Comparison of ENCODE assay signal across 8 cellular contexts in the genomic region with DNA sequence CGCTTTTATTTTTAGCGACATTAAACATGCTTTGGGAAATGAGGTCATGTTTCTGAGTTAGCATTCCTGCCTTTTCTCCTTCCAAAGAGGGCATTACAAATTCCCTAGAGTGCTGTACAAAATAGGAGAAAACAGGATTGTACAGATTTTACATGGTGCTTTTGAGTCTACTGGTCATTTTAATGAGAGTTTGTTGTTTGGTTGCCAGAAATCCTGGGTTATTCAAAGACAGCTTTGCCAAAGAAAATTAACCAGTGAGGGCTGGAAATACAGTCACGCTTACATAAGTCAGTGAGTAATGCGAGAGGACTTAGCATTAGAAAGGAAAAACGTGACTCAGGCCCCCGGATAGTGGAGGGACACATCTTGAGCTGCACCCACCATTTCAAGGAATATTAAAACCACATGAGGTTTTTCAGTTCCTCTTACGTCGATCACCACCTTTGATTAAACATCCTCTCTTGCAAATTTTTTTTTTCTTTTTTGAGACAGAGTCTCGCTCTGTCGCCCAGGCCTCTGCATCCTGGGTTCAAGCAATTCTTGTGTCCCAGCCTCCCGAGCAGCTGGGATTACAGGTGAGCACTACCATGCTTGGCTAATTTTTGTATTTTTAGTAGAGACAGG. TPM values are rescaled to one million over a fixed set of nuclear protein-coding genes. Genes with fewer than 3 reads are reported as not detected.
DNase-seq lines count a peak whose midpoint lies in the region; ATAC-seq, FAIRE-seq and TF ChIP-seq lines count a peak whose summit lies in the region.

No MANE protein-coding gene starts in this region.

- H3K27me3 ChIP-seq in effector memory CD4-positive, alpha-beta T cell (replicated peaks; ENCODE audit: control insufficient read depth, insufficient read depth, low read length, poor library complexity, severe bottlenecking) = no peaks in the 10 kb centered on the region
- H3K27me3 ChIP-seq in HepG2 (ENCODE audit: control insufficient read depth in 1 of 2, insufficient read depth in 2 of 2, low read length in 2 of 2) = peaks cover 0 to 22% of the 10 kb centered on the region in 2 experiments; a peak in 1 of 5 replicates

- WGBS in HepG2 (ENCODE audit: low lambda C conversion rate) = 54% methylated on average over 11 of the region's 11 CpGs

- in situ Hi-C loops in HepG2 (cut with HindIII; ENCODE audit: extremely low pct_ligation_motif_present, low pct_unique_long_range_greater_than_20kb) = no loop called here

- CTCF ChIA-PET in HepG2 (lab: Yijun Ruan, JAX; ENCODE audit: low intra/inter-chr PET ratio, low total read pairs) = no interaction called here

- no peaks in the 10 kb centered on the region for H3K9me3 Mint-ChIP-seq in activated CD4-positive, alpha-beta T cell treated with anti-CD3 and anti-CD28 coated beads, Interleukin-2, amount 10 ng/mL, durations not matched to agents 24 days and 14 days

- H3K27ac ChIP-seq in effector memory CD4-positive, alpha-beta T cell (ENCODE audit: insufficient read depth, low read length, poor library complexity, severe bottlenecking) = no peak overlapping the region
- no peak overlapping the region for H3K27ac ChIP-seq in HepG2 (ENCODE audit: extremely low read length, insufficient read depth, low read length)

- no peaks in the 10 kb centered on the region for H3K9me3 ChIP-seq in effector memory CD4-positive, alpha-beta T cell (ENCODE audit: control insufficient read depth, low read length)
- H3K9me3 ChIP-seq in HepG2 (ENCODE audit: low read length) = no peaks in the 10 kb centered on the region

- no peak for TF ChIP-seq CTCF in HepG2 (CRISPR knock-in tag; IDR thresholded peaks at IDR 0.05)

- no TSS peak for BruUV-seq in HepG2 (replicated peaks; lab: Mats Ljungman, UMichigan)

- H3K4me3 ChIP-seq in effector memory CD4-positive, alpha-beta T cell (ENCODE audit: insufficient read depth, low read depth, low read length, poor library complexity, severe bottlenecking) = no peak overlapping the region
- H3K4me3 ChIP-seq in HepG2 (replicated peaks in 1 of 3; ENCODE audit: insufficient read depth in 1 of 3, low read depth in 2 of 3, low read length in 3 of 3) = no peak overlapping the region

- no peak for TF ChIP-seq POLR2A in HepG2 (IDR thresholded peaks at IDR 0.05; ENCODE audit: insufficient read depth in 1 of 2, low read depth in 2 of 2, low read length in 2 of 2)

- DNase-seq in HTR-8/SVneo (ENCODE audit: insufficient read length, low spot score) = peak; percentile 51
- DNase-seq in activated CD4-positive, alpha-beta T cell treated with anti-CD3 and anti-CD28 coated beads, Interleukin-2, amount 10 ng/mL, durations not matched to agents 24 days and 14 days = peak; percentile 80
- DNase-seq in effector memory CD4-positive, alpha-beta T cell = peak in 2 of 3 donors; percentile 27 to 33
- DNase-seq in renal cortical epithelial cell (ENCODE audit: low read depth) = peak; percentile 93
- DNase-seq in HepG2 (ENCODE audit: low spot score) = no peak
- DNase-seq in pons (ENCODE audit: low spot score) = no peak
- no peak for DNase-seq in hippocampal formation (lab: John Stamatoyannopoulos, UW)

- intact Hi-C loops in activated CD4-positive, alpha-beta T cell treated with anti-CD3 and anti-CD28 coated beads, Interleukin-2, amount 10 ng/mL, durations not matched to agents 24 days and 14 days (cut with micrococcal nuclease) = loop anchor here (5.0 to 10.0 kb wide), 6 partner anchors 374 to 1134 kb away; partner anchors contain the start of genes MIPEP, PARP4 and SPATA13
- intact Hi-C loops in HepG2 (cut with micrococcal nuclease; ENCODE audit: unreplicated experiment) = no loop called here

- no peak for FAIRE-seq in HTR-8/SVneo (lab: Jason Lieb, UNC)
- FAIRE-seq in HepG2 (lab: Jason Lieb, UNC) = no peak

- H4K20me1 ChIP-seq in HepG2 (ENCODE audit: insufficient read depth, low read length) = no peaks in the 10 kb centered on the region

- no peak for TF ChIP-seq EP300 in HepG2 (IDR thresholded peaks at IDR 0.05; ENCODE audit: low read depth in 2 of 2, low read length in 2 of 2)
- TF ChIP-seq EP300 in HepG2 (CRISPR knock-in tag; IDR thresholded peaks at IDR 0.05; ENCODE audit: borderline replicate concordance) = no peak

- POLR2A ChIA-PET in HepG2 (lab: Yijun Ruan, JAX) = no interaction called here

- peaks cover 14% of the 10 kb centered on the region for H3K4me1 ChIP-seq in effector memory CD4-positive, alpha-beta T cell (ENCODE audit: control insufficient read depth, insufficient read depth, low read length, poor library complexity, severe bottlenecking)
- H3K4me1 ChIP-seq in HepG2 (ENCODE audit: insufficient read depth, low read length) = peaks cover 22% of the 10 kb centered on the region

- H3K36me3 ChIP-seq in effector memory CD4-positive, alpha-beta T cell (ENCODE audit: control insufficient read depth, insufficient read depth, low read length) = no peaks in the 10 kb centered on the region
- H3K36me3 ChIP-seq in HepG2 (replicated peaks in 1 of 2; ENCODE audit: control insufficient read depth in 1 of 2, insufficient read depth in 2 of 2, low read length in 2 of 2) = peaks cover 0 to 1% of the 10 kb centered on the region in 2 experiments; a peak in 1 of 5 replicates

- no peak overlapping the region for H3K4me2 ChIP-seq in HepG2 (ENCODE audit: low read depth, low read length)

- peaks cover 9% of the 10 kb centered on the region for H3K27me3 Mint-ChIP-seq in activated CD4-positive, alpha-beta T cell treated with anti-CD3 and anti-CD28 coated beads, Interleukin-2, amount 10 ng/mL, durations not matched to agents 24 days and 14 days

- no peak for TF ChIP-seq RAD21 in HepG2 (CRISPR knock-in tag; IDR thresholded peaks at IDR 0.05)

- no peak overlapping the region for H2AFZ ChIP-seq in HepG2 (ENCODE audit: low read length)

- H3K27ac Mint-ChIP-seq in activated CD4-positive, alpha-beta T cell treated with anti-CD3 and anti-CD28 coated beads, Interleukin-2, amount 10 ng/mL, durations not matched to agents 24 days and 14 days = peak overlapping the region; percentile 65

- peaks cover 4% of the 10 kb centered on the region for H3K36me3 Mint-ChIP-seq in activated CD4-positive, alpha-beta T cell treated with anti-CD3 and anti-CD28 coated beads, Interleukin-2, amount 10 ng/mL, durations not matched to agents 24 days and 14 days (ENCODE audit: low read depth)

- peak overlapping the region; percentile 24 for H3K4me3 Mint-ChIP-seq in activated CD4-positive, alpha-beta T cell treated with anti-CD3 and anti-CD28 coated beads, Interleukin-2, amount 10 ng/mL, durations not matched to agents 24 days and 14 days

- ATAC-seq in GM18868 (IDR thresholded peaks at IDR 0.05; ENCODE audit: unreplicated experiment) = peak; percentile 41
- no peak for ATAC-seq in HepG2

- peaks cover 42% of the 10 kb centered on the region for H3K4me1 Mint-ChIP-seq in activated CD4-positive, alpha-beta T cell treated with anti-CD3 and anti-CD28 coated beads, Interleukin-2, amount 10 ng/mL, durations not matched to agents 24 days and 14 days

- H3K79me2 ChIP-seq in HepG2 (ENCODE audit: insufficient read depth, low read length) = peaks cover 3% of the 10 kb centered on the region

- no peak overlapping the region for H3K9ac ChIP-seq in HepG2 (ENCODE audit: insufficient read depth, low read depth, low read length)

TF ChIP-seq in HepG2, 621 proteins besides CTCF, POLR2A, EP300 and RAD21 (continues in another document):
- TF ChIP-seq, protein P1, sequence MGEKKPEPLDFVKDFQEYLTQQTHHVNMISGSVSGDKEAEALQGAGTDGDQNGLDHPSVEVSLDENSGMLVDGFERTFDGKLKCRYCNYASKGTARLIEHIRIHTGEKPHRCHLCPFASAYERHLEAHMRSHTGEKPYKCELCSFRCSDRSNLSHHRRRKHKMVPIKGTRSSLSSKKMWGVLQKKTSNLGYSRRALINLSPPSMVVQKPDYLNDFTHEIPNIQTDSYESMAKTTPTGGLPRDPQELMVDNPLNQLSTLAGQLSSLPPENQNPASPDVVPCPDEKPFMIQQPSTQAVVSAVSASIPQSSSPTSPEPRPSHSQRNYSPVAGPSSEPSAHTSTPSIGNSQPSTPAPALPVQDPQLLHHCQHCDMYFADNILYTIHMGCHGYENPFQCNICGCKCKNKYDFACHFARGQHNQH (CRISPR knock-in tag; IDR thresholded peaks at IDR 0.05) = no peak

RNA-seq across cellular contexts. Expression of gene SACS, which starts 55.4 kb away (rescaled TPM):
- total RNA-seq in activated CD4-positive, alpha-beta T cell treated with anti-CD3 and anti-CD28 coated beads, Interleukin-2, amount 10 ng/mL, durations not matched to agents 24 days and 14 days = 33.3 and 36.0 TPM in 2 replicates
- total RNA-seq in renal cortical epithelial cell (91.2 and 160 TPM in 2 replicates), HepG2 (2016; rRNA removed; fragmentation: Illumina TruSeq; extraction: Trizol) (15.7 and 29.4 TPM in 2 replicates)
- 2.6 and 3.4 TPM in 2 replicates for total RNA-seq in HepG2 (2016; cell fraction: cytosol; rRNA removed; fragmentation: Illumina TruSeq; extraction: Trizol; ENCODE audit: low read depth)
- total RNA-seq in HepG2 (2016; cell fraction: insoluble cytoplasmic fraction; rRNA removed; fragmentation: Illumina TruSeq; extraction: Trizol) = 15.1 and 26.7 TPM in 2 replicates
- total RNA-seq in HepG2 (2016; cell fraction: membrane; rRNA removed; fragmentation: Illumina TruSeq; extraction: Trizol) = 6.4 and 6.9 TPM in 2 replicates
- 20.0 and 21.3 TPM in 2 replicates for total RNA-seq in HepG2 (2016; cell fraction: nucleus; rRNA removed; fragmentation: Illumina TruSeq; extraction: Trizol)
- polyA plus RNA-seq in HepG2 (2011; rRNA removed) = 3.9 and 4.0 TPM in 2 replicates
- 2.5 and 3.4 TPM in 2 replicates for polyA plus RNA-seq in HepG2 (2011; cell fraction: cytosol; rRNA removed)
- 4.7 and 12.2 TPM in 2 replicates for polyA plus RNA-seq in HepG2 (2011; cell fraction: nucleus; rRNA removed)
- polyA plus RNA-seq in HepG2 (2012) = 4.4 and 5.4 TPM in 2 replicates
- 0.59 and 0.63 TPM in 2 replicates for polyA plus RNA-seq in HepG2 (2016; cell fraction: cytosol; fragmentation: Illumina TruSeq; extraction: Trizol; ENCODE audit: low read depth)
- polyA plus RNA-seq in HepG2 (2016; cell fraction: insoluble cytoplasmic fraction; fragmentation: Illumina TruSeq; extraction: Trizol; ENCODE audit: low read depth) = 9.0 and 9.7 TPM in 2 replicates
- 1.2 and 1.7 TPM in 2 replicates for polyA plus RNA-seq in HepG2 (2016; cell fraction: membrane; fragmentation: Illumina TruSeq; extraction: Trizol; ENCODE audit: low read depth)
- 16.0 and 17.1 TPM in 2 replicates for polyA plus RNA-seq in HepG2 (2016; cell fraction: nucleus; fragmentation: Illumina TruSeq; extraction: Trizol; ENCODE audit: insufficient read depth, low read depth)
- polyA minus RNA-seq in HepG2 (2011; rRNA and poly(A)+ RNA removed; ENCODE audit: low replicate concordance) = 48.4 and 93.6 TPM in 2 replicates
- polyA minus RNA-seq in HepG2 (2011; cell fraction: cytosol; rRNA and poly(A)+ RNA removed) = 11.8 and 12.8 TPM in 2 replicates
- polyA minus RNA-seq in HepG2 (2011; cell fraction: nucleus; rRNA and poly(A)+ RNA removed) = 38.5 and 41.0 TPM in 2 replicates

Comparison
In these comparisons a context has a peak if more than half of its experiments do, and no peak if none do; other contexts are left out.
1. DNase-seq: peak in HTR-8/SVneo (single experiment), activated CD4-positive, alpha-beta T cell treated with anti-CD3 and anti-CD28 coated beads, Interleukin-2, amount 10 ng/mL, durations not matched to agents 24 days and 14 days (single experiment), effector memory CD4-positive, alpha-beta T cell (2 of 3) and renal cortical epithelial cell (single experiment); none in HepG2 (single experiment), pons (single experiment) and hippocampal formation (0 of 2).